In genomic region chr19:10116085-10116865, GRCh38 we compare ENCODE assay signal across 8 cellular contexts. TPM values are rescaled to one million over a fixed set of nuclear protein-coding genes. Genes with fewer than 3 reads are reported as not detected.
DNase-seq lines count a peak whose midpoint lies in the region; ATAC-seq and TF ChIP-seq lines count a peak whose summit lies in the region.
"Had no signal": no experiment of that assay in that cellular context is flagged by ENCODE, and none has a peak within 500 bp of the region (broad histone marks: within the 10 kb centered on the region; RNA-seq: fewer than 3 reads in every experiment).

No MANE protein-coding gene starts in this region.

- H3K27ac ChIP-seq in CD4-positive, alpha-beta T cell (ENCODE audit: low read depth, low read length): no peak overlapping the region

- peaks cover 39% of the 10 kb centered on the region for H3K36me3 ChIP-seq in GM06990 (ENCODE audit: control insufficient read depth, insufficient read depth, low read length)

- peaks cover 66% of the 10 kb centered on the region for H3K36me3 Mint-ChIP-seq in CD4-positive, alpha-beta T cell (ENCODE audit: low read depth)
- H3K36me3 Mint-ChIP-seq in activated T-helper 1 cell treated with anti-CD3 and anti-CD28 coated beads, Interleukin-12 subunit alpha, Interleukin-12 subunit beta, Interleukin-2, Interleukin-4 antibody, amounts not matched to agents 30 ng/mL and 10 ng/mL and 1 ng/mL, durations not matched to agents 14 hours and 24 hours and 36 hours (ENCODE audit: low read depth): peaks cover 36% of the 10 kb centered on the region
- H3K36me3 Mint-ChIP-seq in natural killer cell: no peaks in the 10 kb centered on the region

- no peaks in the 10 kb centered on the region for H3K27me3 ChIP-seq in CD4-positive, alpha-beta T cell (ENCODE audit: control insufficient read depth, insufficient read depth, low read length)
- no peaks in the 10 kb centered on the region for H3K27me3 ChIP-seq in GM06990 (replicated peaks; ENCODE audit: control insufficient read depth, insufficient read depth, low read length)

- peaks cover 31% of the 10 kb centered on the region for H3K4me1 Mint-ChIP-seq in CD4-positive, alpha-beta T cell (ENCODE audit: low read depth)
- peaks cover 27% of the 10 kb centered on the region for H3K4me1 Mint-ChIP-seq in activated T-helper 1 cell treated with anti-CD3 and anti-CD28 coated beads, Interleukin-12 subunit alpha, Interleukin-12 subunit beta, Interleukin-2, Interleukin-4 antibody, amounts not matched to agents 30 ng/mL and 10 ng/mL and 1 ng/mL, durations not matched to agents 14 hours and 24 hours and 36 hours (ENCODE audit: low read depth)
- H3K4me1 Mint-ChIP-seq in natural killer cell: peaks cover 41 to 72% of the 10 kb centered on the region in 2 donors

- H3K27me3 Mint-ChIP-seq in CD4-positive, alpha-beta T cell: peaks cover 4% of the 10 kb centered on the region
- no peaks in the 10 kb centered on the region for H3K27me3 Mint-ChIP-seq in activated T-helper 1 cell treated with anti-CD3 and anti-CD28 coated beads, Interleukin-12 subunit alpha, Interleukin-12 subunit beta, Interleukin-2, Interleukin-4 antibody, amounts not matched to agents 30 ng/mL and 10 ng/mL and 1 ng/mL, durations not matched to agents 14 hours and 24 hours and 36 hours (ENCODE audit: insufficient read depth)
- H3K27me3 Mint-ChIP-seq in natural killer cell (ENCODE audit: low read depth in 2 of 2): no peaks in the 10 kb centered on the region

- POLR2A ChIA-PET in CD4-positive, alpha-beta T cell (lab: Charles Lee): interaction anchor here (0.8 to 6.4 kb wide), 5 partner anchors 10 to 120 kb away, joined by 3 to 55 read pairs (median 6); partner anchors contain the start of gene PPAN

- no peak for TF ChIP-seq CTCF in CD4-positive, alpha-beta T cell (IDR thresholded peaks at IDR 0.05)
- TF ChIP-seq CTCF in GM06990 (IDR thresholded peaks at IDR 0.05; ENCODE audit: insufficient read depth, low read length, poor library complexity, severe bottlenecking) (no peak), natural killer cell (IDR thresholded peaks at IDR 0.05) (no peak)

- H3K4me3 ChIP-seq in GM06990 (replicated peaks; ENCODE audit: low read depth, low read length): no peak overlapping the region

- no peaks in the 10 kb centered on the region for H3K9me3 Mint-ChIP-seq in CD4-positive, alpha-beta T cell
- H3K9me3 Mint-ChIP-seq in activated T-helper 1 cell treated with anti-CD3 and anti-CD28 coated beads, Interleukin-12 subunit alpha, Interleukin-12 subunit beta, Interleukin-2, Interleukin-4 antibody, amounts not matched to agents 30 ng/mL and 10 ng/mL and 1 ng/mL, durations not matched to agents 14 hours and 24 hours and 36 hours: no peaks in the 10 kb centered on the region
- no peaks in the 10 kb centered on the region for H3K9me3 Mint-ChIP-seq in natural killer cell

- H3K4me3 Mint-ChIP-seq in CD4-positive, alpha-beta T cell: peak overlapping the region; percentile 75
- H3K4me3 Mint-ChIP-seq in activated T-helper 1 cell treated with anti-CD3 and anti-CD28 coated beads, Interleukin-12 subunit alpha, Interleukin-12 subunit beta, Interleukin-2, Interleukin-4 antibody, amounts not matched to agents 30 ng/mL and 10 ng/mL and 1 ng/mL, durations not matched to agents 14 hours and 24 hours and 36 hours: peak overlapping the region; percentile 30
- H3K4me3 Mint-ChIP-seq in natural killer cell: peak overlapping the region; percentile 82

- no peak for ATAC-seq in CD4-positive, alpha-beta T cell (ENCODE audit: poor library complexity)
- ATAC-seq in natural killer cell: peak in 2 of 3 donors; percentile 7 to 38

- no peaks in the 10 kb centered on the region for H3K9me3 ChIP-seq in CD4-positive, alpha-beta T cell (ENCODE audit: control insufficient read depth, low read length)

- no peak for DNase-seq in CD4-positive, alpha-beta T cell
- DNase-seq in GM06990 (ENCODE audit: extremely low read depth, insufficient read length) (peak; percentile 62), natural killer cell (peak; percentile 56), GOT3 (lab: John Stamatoyannopoulos, UW) (no peak), NCI-H2171 treated with DMSO at 0.1 percent for 48 hours (lab: John Stamatoyannopoulos, UW) (no peak), C1 segment of cervical spinal cord (lab: John Stamatoyannopoulos, UW) (no peak)
- no peak for DNase-seq in activated T-helper 1 cell treated with anti-CD3 and anti-CD28 coated beads, Interleukin-12 subunit alpha, Interleukin-12 subunit beta, Interleukin-2, Interleukin-4 antibody, amounts not matched to agents 30 ng/mL and 10 ng/mL and 1 ng/mL, durations not matched to agents 14 hours and 24 hours and 36 hours (ENCODE audit: low spot score)
- DNase-seq: DND-41 had no signal

- CTCF ChIA-PET in CD4-positive, alpha-beta T cell (lab: Charles Lee): no interaction called here

- peak overlapping the region; percentile 63 for H3K27ac Mint-ChIP-seq in CD4-positive, alpha-beta T cell
- no peak overlapping the region for H3K27ac Mint-ChIP-seq in activated T-helper 1 cell treated with anti-CD3 and anti-CD28 coated beads, Interleukin-12 subunit alpha, Interleukin-12 subunit beta, Interleukin-2, Interleukin-4 antibody, amounts not matched to agents 30 ng/mL and 10 ng/mL and 1 ng/mL, durations not matched to agents 14 hours and 24 hours and 36 hours
- H3K27ac Mint-ChIP-seq in natural killer cell: peak overlapping the region; percentile 88 to 95

- intact Hi-C loops in CD4-positive, alpha-beta T cell (cut with DNase I, micrococcal nuclease): no loop called here
- intact Hi-C loops in activated T-helper 1 cell treated with anti-CD3 and anti-CD28 coated beads, Interleukin-12 subunit alpha, Interleukin-12 subunit beta, Interleukin-2, Interleukin-4 antibody, amounts not matched to agents 30 ng/mL and 10 ng/mL and 1 ng/mL, durations not matched to agents 14 hours and 24 hours and 36 hours (cut with micrococcal nuclease): no loop called here
- intact Hi-C loops in natural killer cell (cut with micrococcal nuclease): loop anchor here (5.0 kb wide), 1 partner anchor 136 kb away; the partner anchor contains the start of gene MRPL4

RNA-seq across cellular contexts. Expression of gene EIF3G, which starts 3.4 kb away (rescaled TPM):
- total RNA-seq in CD4-positive, alpha-beta T cell: 100 to 1,000 TPM; 328 to 343 TPM
- 371 and 377 TPM in 2 replicates for total RNA-seq in activated T-helper 1 cell treated with anti-CD3 and anti-CD28 coated beads, Interleukin-12 subunit alpha, Interleukin-12 subunit beta, Interleukin-2, Interleukin-4 antibody, amounts not matched to agents 30 ng/mL and 10 ng/mL and 1 ng/mL, durations not matched to agents 14 hours and 24 hours and 36 hours
- 100 to 1,000 TPM; 377 to 471 (median 423) TPM for total RNA-seq in natural killer cell

RNA-seq across cellular contexts. Expression of gene P2RY11, which starts 4.8 kb away (rescaled TPM):
- 10 to 100 TPM; 88.5 to 93.9 TPM for total RNA-seq in CD4-positive, alpha-beta T cell
- 64.4 and 64.9 TPM in 2 replicates for total RNA-seq in activated T-helper 1 cell treated with anti-CD3 and anti-CD28 coated beads, Interleukin-12 subunit alpha, Interleukin-12 subunit beta, Interleukin-2, Interleukin-4 antibody, amounts not matched to agents 30 ng/mL and 10 ng/mL and 1 ng/mL, durations not matched to agents 14 hours and 24 hours and 36 hours
- total RNA-seq in natural killer cell: 10 to 100 TPM; 44.1 to 52.3 (median 51.0) TPM

RNA-seq across cellular contexts. Expression of gene PPAN, which starts 10.1 kb away (rescaled TPM):
- 100 to 1,000 TPM; 119 to 127 TPM for total RNA-seq in CD4-positive, alpha-beta T cell
- 234 and 250 TPM in 2 replicates for total RNA-seq in activated T-helper 1 cell treated with anti-CD3 and anti-CD28 coated beads, Interleukin-12 subunit alpha, Interleukin-12 subunit beta, Interleukin-2, Interleukin-4 antibody, amounts not matched to agents 30 ng/mL and 10 ng/mL and 1 ng/mL, durations not matched to agents 14 hours and 24 hours and 36 hours
- total RNA-seq in natural killer cell: 10 to 100 TPM; 60.0 to 72.2 (median 69.2) TPM

RNA-seq across cellular contexts. Expression of gene ANGPTL6, which starts 13.8 kb away (rescaled TPM):
- total RNA-seq in CD4-positive, alpha-beta T cell: under 1 TPM; 0.61 to 0.63 TPM
- total RNA-seq in activated T-helper 1 cell treated with anti-CD3 and anti-CD28 coated beads, Interleukin-12 subunit alpha, Interleukin-12 subunit beta, Interleukin-2, Interleukin-4 antibody, amounts not matched to agents 30 ng/mL and 10 ng/mL and 1 ng/mL, durations not matched to agents 14 hours and 24 hours and 36 hours: 8.2 and 8.5 TPM in 2 replicates
- 1 to 10 TPM; 2.9 to 5.5 (median 3.3) TPM for total RNA-seq in natural killer cell

RNA-seq across cellular contexts. Expression of gene SHFL, which starts 30.2 kb away (rescaled TPM):
- total RNA-seq in CD4-positive, alpha-beta T cell: 10 to 100 TPM; 58.5 to 61.7 TPM
- 64.1 and 70.5 TPM in 2 replicates for total RNA-seq in activated T-helper 1 cell treated with anti-CD3 and anti-CD28 coated beads, Interleukin-12 subunit alpha, Interleukin-12 subunit beta, Interleukin-2, Interleukin-4 antibody, amounts not matched to agents 30 ng/mL and 10 ng/mL and 1 ng/mL, durations not matched to agents 14 hours and 24 hours and 36 hours
- total RNA-seq in natural killer cell: 100 to 1,000 TPM; 107 to 111 (median 107) TPM

Comparison
In these comparisons a context has a peak if more than half of its experiments do, and no peak if none do; other contexts are left out.
1. DNase-seq: peak in GM06990 (single experiment) and natural killer cell (single experiment); none in CD4-positive, alpha-beta T cell (0 of 10), activated T-helper 1 cell treated with anti-CD3 and anti-CD28 coated beads, Interleukin-12 subunit alpha, Interleukin-12 subunit beta, Interleukin-2, Interleukin-4 antibody, amounts not matched to agents 30 ng/mL and 10 ng/mL and 1 ng/mL, durations not matched to agents 14 hours and 24 hours and 36 hours (single experiment), GOT3 (single experiment), NCI-H2171 treated with DMSO at 0.1 percent for 48 hours (single experiment) and C1 segment of cervical spinal cord (0 of 14).
2. H3K4me3 Mint-ChIP-seq: peak in every context shown above with its lines; median percentile 82 in natural killer cell; 75 in CD4-positive, alpha-beta T cell; 30 in activated T-helper 1 cell treated with anti-CD3 and anti-CD28 coated beads, Interleukin-12 subunit alpha, Interleukin-12 subunit beta, Interleukin-2, Interleukin-4 antibody, amounts not matched to agents 30 ng/mL and 10 ng/mL and 1 ng/mL, durations not matched to agents 14 hours and 24 hours and 36 hours.